ENCODE assay signal across 7 cellular contexts in genomic region chr1:234611799-234612351, GRCh38. TPM values are rescaled to one million over a fixed set of nuclear protein-coding genes. Genes with fewer than 3 reads are reported as not detected.
DNase-seq lines count a peak whose midpoint lies in the region; ATAC-seq, FAIRE-seq and TF ChIP-seq lines count a peak whose summit lies in the region.

No MANE protein-coding gene starts in this region.

- H3K27me3 Mint-ChIP-seq in stimulated activated naive B cell treated with anti-CD40 and anti-IgM and Interleukin-4, amounts not matched to agents 10 μg/mL and 1 μg/mL and 100 μg/mL, for 72 hours = no peaks in the 10 kb centered on the region

- TF ChIP-seq CTCF in OCI-LY7 (conservative IDR thresholded peaks at IDR 0.05; ENCODE audit: low read length) (no peak), GM12878 (IDR thresholded peaks at IDR 0.05 in 2 of 3, conservative IDR thresholded peaks at IDR 0.05 in 1 of 3; ENCODE audit: control insufficient read depth in 2 of 3, extremely low read depth in 1 of 3, insufficient read depth in 1 of 3, low read depth in 3 of 3, low read length in 3 of 3) (no peak)

- H2AFZ ChIP-seq in OCI-LY7 (ENCODE audit: low read length) (peak overlapping the region; percentile 83; the same call in 1 of the 2 replicates), GM12878 (ENCODE audit: control insufficient read depth, low read depth, low read length) (no peak overlapping the region)

- TF ChIP-seq EP300 in GM12878 (IDR thresholded peaks at IDR 0.05; ENCODE audit: borderline replicate concordance in 1 of 2, control insufficient read depth in 1 of 2, low read depth in 2 of 2, low read length in 2 of 2) = no peak

- H3K9me2 ChIP-seq in OCI-LY7 (ENCODE audit: insufficient read depth, low read length) = no peaks in the 10 kb centered on the region

- H3K4me1 ChIP-seq in OCI-LY7 (ENCODE audit: insufficient read depth, low read length, poor library complexity, severe bottlenecking) (peaks cover 59% of the 10 kb centered on the region), GM12878 (ENCODE audit: control insufficient read depth, insufficient read depth, low read length) (peaks cover 24% of the 10 kb centered on the region)

- POLR2A ChIA-PET in OCI-LY7 (lab: Charles Lee) = interaction anchor here (0.6 to 5.8 kb wide), 48 partner anchors 8 to 890 kb away, joined by 3 to 50 read pairs (median 4); partner anchors contain the start of gene TARBP1
- POLR2A ChIA-PET in GM12878 (lab: Charles Lee) = interaction anchor here (0.5 to 6.6 kb wide), 34 partner anchors 8 to 472 kb away, joined by 3 to 73 read pairs (median 4); no protein-coding TSS in a partner anchor

- H3K27ac Mint-ChIP-seq in stimulated activated naive B cell treated with anti-CD40 and anti-IgM and Interleukin-4, amounts not matched to agents 10 μg/mL and 1 μg/mL and 100 μg/mL, for 72 hours = peak overlapping the region; percentile 100

- FAIRE-seq in GM19239 (lab: Jason Lieb, UNC) = peak; percentile 14
- no peak for FAIRE-seq in GM12878 (lab: Jason Lieb, UNC)

- peaks cover 15 to 20% of the 10 kb centered on the region in 2 donors for H3K36me3 Mint-ChIP-seq in stimulated activated naive B cell treated with anti-CD40 and anti-IgM and Interleukin-4, amounts not matched to agents 10 μg/mL and 1 μg/mL and 100 μg/mL, for 72 hours

- peaks cover 9% of the 10 kb centered on the region for H3K36me3 ChIP-seq in OCI-LY7 (ENCODE audit: insufficient read depth, low read length)
- peaks cover 4 to 5% of the 10 kb centered on the region in 2 experiments; a peak in 3 of 4 replicates for H3K36me3 ChIP-seq in GM12878 (ENCODE audit: control insufficient read depth in 2 of 2, insufficient read depth in 2 of 2, low read length in 1 of 2)

- SMC1A ChIA-PET in GM12878 (lab: Charles Lee; ENCODE audit: uncharacterized antibody, unreplicated experiment) = interaction anchor here (0.6 to 7.7 kb wide), 49 partner anchors 8 to 472 kb away, joined by 3 to 137 read pairs (median 5); no protein-coding TSS in a partner anchor

- H3K9me3 ChIP-seq in OCI-LY7 (ENCODE audit: low read length) (no peaks in the 10 kb centered on the region), GM12878 (replicated peaks; ENCODE audit: control insufficient read depth, insufficient read depth, low read length) (no peaks in the 10 kb centered on the region)

- TF ChIP-seq POLR2A in GM12878 (IDR thresholded peaks at IDR 0.05; ENCODE audit: low read depth, low read length) = no peak; the same call in 1 of the 2 replicates

- RAD21 ChIA-PET in GM12878 (lab: Charles Lee; ENCODE audit: unreplicated experiment) = interaction anchor here (0.6 to 6.7 kb wide), 56 partner anchors 8 to 472 kb away, joined by 3 to 128 read pairs (median 4); no protein-coding TSS in a partner anchor

- H3K4me3 Mint-ChIP-seq in stimulated activated naive B cell treated with anti-CD40 and anti-IgM and Interleukin-4, amounts not matched to agents 10 μg/mL and 1 μg/mL and 100 μg/mL, for 72 hours = peak overlapping the region; percentile 86 to 88

- BruUV-seq in OCI-LY7 (replicated peaks; lab: Mats Ljungman, UMichigan) = no TSS peak
- BruUV-seq in GM12878 (replicated peaks; lab: Mats Ljungman, UMichigan) = TSS peak; percentile 82

- H3K27ac ChIP-seq in OCI-LY7 (ENCODE audit: low read depth, low read length, poor library complexity, severe bottlenecking) = peak overlapping the region; percentile 80
- H3K27ac ChIP-seq in GM12878 (ENCODE audit: control insufficient read depth, insufficient read depth) = peak overlapping the region; percentile 98

- ATAC-seq in GM12878 = peak; percentile 16
- ATAC-seq in left lobe of liver = peak; percentile 7
- ATAC-seq in stimulated activated naive B cell treated with anti-CD40 and anti-IgM and Interleukin-4, amounts not matched to agents 10 μg/mL and 1 μg/mL and 100 μg/mL, for 72 hours (replicated peaks) = peak in 1 of 2 donors; percentile 2

- H3K4me1 Mint-ChIP-seq in stimulated activated naive B cell treated with anti-CD40 and anti-IgM and Interleukin-4, amounts not matched to agents 10 μg/mL and 1 μg/mL and 100 μg/mL, for 72 hours = peaks cover 38 to 55% of the 10 kb centered on the region in 2 donors

- H4K20me1 ChIP-seq in OCI-LY7 (ENCODE audit: insufficient read depth, low read length) = no peaks in the 10 kb centered on the region
- H4K20me1 ChIP-seq in GM12878 (ENCODE audit: control insufficient read depth, insufficient read depth) = no peaks in the 10 kb centered on the region

- intact Hi-C loops in OCI-LY7 (cut with micrococcal nuclease; ENCODE audit: unreplicated experiment) (loop anchor here (1.0 to 10.0 kb wide), 6 partner anchors 113 to 365 kb away; partner anchors contain the start of gene COA6), GM12878 (cut with micrococcal nuclease; ENCODE audit: unreplicated experiment) (loop anchor here (1.0 to 5.0 kb wide), 6 partner anchors 65 to 471 kb away; no protein-coding TSS in a partner anchor)

- in situ Hi-C loops in GM12878 (cut with MboI) = loop anchor here (5.0 kb wide), 2 partner anchors 115 to 230 kb away; no protein-coding TSS in a partner anchor
- in situ Hi-C loops in KBM-7 (cut with MboI; ENCODE audit: low pct_unique_long_range_greater_than_20kb, low sequenced_read_pairs) = loop anchor here (10.0 to 25.0 kb wide), 3 partner anchors 113 to 350 kb away; no protein-coding TSS in a partner anchor

- TF ChIP-seq RAD21 in GM12878 (IDR thresholded peaks at IDR 0.05; ENCODE audit: insufficient read depth, low read depth, low read length) = no peak

- H3K9me3 Mint-ChIP-seq in stimulated activated naive B cell treated with anti-CD40 and anti-IgM and Interleukin-4, amounts not matched to agents 10 μg/mL and 1 μg/mL and 100 μg/mL, for 72 hours = no peaks in the 10 kb centered on the region

- no peaks in the 10 kb centered on the region for H3K27me3 ChIP-seq in GM12878 (replicated peaks in 1 of 2; ENCODE audit: control insufficient read depth in 2 of 2, insufficient read depth in 2 of 2, low read length in 1 of 2)

- CTCF ChIA-PET in OCI-LY7 (lab: Charles Lee; ENCODE audit: unreplicated experiment) (interaction anchor here (0.8 to 1.8 kb wide), 6 partner anchors 14 to 492 kb away, joined by 3 to 4 read pairs (median 4); no protein-coding TSS in a partner anchor), GM12878 (lab: Yijun Ruan, JAX) (interaction anchor here (0.7 to 3.6 kb wide), 31 partner anchors 8 to 472 kb away, joined by 3 to 13 read pairs (median 4); no protein-coding TSS in a partner anchor)

- H3K9ac ChIP-seq in GM12878 (ENCODE audit: control insufficient read depth, insufficient read depth, low read length) = peak overlapping the region; percentile 99

- WGBS in GM12878 (ENCODE audit: insufficient coverage, insufficient replicate concordance, low lambda C conversion rate, missing lambda C conversion rate) = 2% methylated on average over 8 of the region's 8 CpGs

- H3K4me2 ChIP-seq in OCI-LY7 (ENCODE audit: low read length) (peak overlapping the region; percentile 99), GM12878 (ENCODE audit: control insufficient read depth, insufficient read depth) (peak overlapping the region; percentile 30)

- H3K4me3 ChIP-seq in OCI-LY7 (ENCODE audit: low read depth, low read length, poor library complexity, severe bottlenecking) = peak overlapping the region; percentile 70
- peak overlapping the region; percentile 74 for H3K4me3 ChIP-seq in GM12878

- DNase-seq in GM19239 (ENCODE audit: insufficient read length, low spot score) = no peak
- DNase-seq in OCI-LY7 (ENCODE audit: low spot score) = peak; percentile 28
- no peak for DNase-seq in GM12878 (ENCODE audit: low read depth, low spot score)
- peak; percentile 78 for DNase-seq in left lobe of liver (ENCODE audit: low spot score)
- peak; percentile 59 for DNase-seq in stimulated activated naive B cell treated with anti-CD40 and anti-IgM and Interleukin-4, amounts not matched to agents 10 μg/mL and 1 μg/mL and 100 μg/mL, for 72 hours
- DNase-seq in SKM-1 (lab: John Stamatoyannopoulos, UW; ENCODE audit: unreplicated experiment) = no peak
- DNase-seq in KBM-7 = no peak

- H3K79me2 ChIP-seq in OCI-LY7 (ENCODE audit: insufficient read depth, low read depth, low read length) (peaks cover 11% of the 10 kb centered on the region; the same call in 1 of the 2 replicates), GM12878 (ENCODE audit: control insufficient read depth, insufficient read depth, low read length) (peaks cover 32% of the 10 kb centered on the region)

TF ChIP-seq in GM12878, 131 proteins besides CTCF, POLR2A, EP300 and RAD21 (continues in another document):
- TF ChIP-seq, protein P1, sequence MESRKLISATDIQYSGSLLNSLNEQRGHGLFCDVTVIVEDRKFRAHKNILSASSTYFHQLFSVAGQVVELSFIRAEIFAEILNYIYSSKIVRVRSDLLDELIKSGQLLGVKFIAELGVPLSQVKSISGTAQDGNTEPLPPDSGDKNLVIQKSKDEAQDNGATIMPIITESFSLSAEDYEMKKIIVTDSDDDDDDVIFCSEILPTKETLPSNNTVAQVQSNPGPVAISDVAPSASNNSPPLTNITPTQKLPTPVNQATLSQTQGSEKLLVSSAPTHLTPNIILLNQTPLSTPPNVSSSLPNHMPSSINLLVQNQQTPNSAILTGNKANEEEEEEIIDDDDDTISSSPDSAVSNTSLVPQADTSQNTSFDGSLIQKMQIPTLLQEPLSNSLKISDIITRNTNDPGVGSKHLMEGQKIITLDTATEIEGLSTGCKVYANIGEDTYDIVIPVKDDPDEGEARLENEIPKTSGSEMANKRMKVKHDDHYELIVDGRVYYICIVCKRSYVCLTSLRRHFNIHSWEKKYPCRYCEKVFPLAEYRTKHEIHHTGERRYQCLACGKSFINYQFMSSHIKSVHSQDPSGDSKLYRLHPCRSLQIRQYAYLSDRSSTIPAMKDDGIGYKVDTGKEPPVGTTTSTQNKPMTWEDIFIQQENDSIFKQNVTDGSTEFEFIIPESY (IDR thresholded peaks at IDR 0.05) = no peak

RNA-seq across cellular contexts. Expression of gene IRF2BP2, which starts 1.9 kb away (rescaled TPM):
- 30.2 and 40.6 TPM in 2 replicates for total RNA-seq in OCI-LY7 (2014; rRNA removed; shearing (Covaris generic))
- total RNA-seq in OCI-LY7 (2022) (64.6 and 65.9 TPM in 2 replicates), GM12878 (2014; rRNA removed) (54.6 and 61.4 TPM in 2 replicates), GM12878 (2014; rRNA removed; fragmentation: Illumina TruSeq; extraction: Trizol) (54.4 and 55.4 TPM in 2 replicates), GM12878 (2021) (114 TPM in 2 replicates), left lobe of liver (48.7 TPM)
- total RNA-seq in GM12878 (2013; cell fraction: nucleolus; rRNA removed) = 219 and 220 TPM in 2 replicates
- 26.9 TPM for polyA plus RNA-seq in GM12878 (2011; ENCODE audit: low read depth)
- polyA plus RNA-seq in GM12878 (2011; rRNA removed) (39.2 and 49.2 TPM in 2 replicates), GM12878 (2014; fragmentation: Illumina TruSeq; extraction: Trizol) (23.9 and 64.7 TPM in 2 replicates), GM12878 (2014; fragmentation: Nextera tagmentation; extraction: Ambion mirVana) (10 to 100 TPM; 26.2 to 28.1 TPM), GM12878 (2014; rRNA removed) (57.6 and 68.9 TPM in 2 replicates), GM12878 (2016; fragmentation: Nextera tagmentation; extraction: Ambion mirVana) (10 to 100 TPM in 1 of 2 experiments, 1 to 10 TPM in 1; 7.5 to 12.9 TPM)
- 60.1 and 68.0 TPM in 2 replicates for polyA plus RNA-seq in GM12878 (2011; cell fraction: cytosol; rRNA removed)
- polyA plus RNA-seq in GM12878 (2011; cell fraction: nucleus; rRNA removed) = 254 and 345 TPM in 2 replicates
- 63.0 and 95.9 TPM in 2 replicates for polyA plus RNA-seq in GM12878 (2012)
- 43.9 and 108 TPM in 2 replicates for polyA minus RNA-seq in GM12878 (2011; rRNA and poly(A)+ RNA removed)
- 82.8 and 86.3 TPM in 2 replicates for polyA minus RNA-seq in GM12878 (2011; cell fraction: cytosol; rRNA and poly(A)+ RNA removed)
- polyA minus RNA-seq in GM12878 (2011; cell fraction: nucleus; rRNA and poly(A)+ RNA removed) = 96.7 and 119 TPM in 2 replicates

Comparison
In these comparisons a context has a peak if more than half of its experiments do, and no peak if none do; other contexts are left out.
1. DNase-seq: peak in OCI-LY7 (single experiment), left lobe of liver (single experiment) and stimulated activated naive B cell treated with anti-CD40 and anti-IgM and Interleukin-4, amounts not matched to agents 10 μg/mL and 1 μg/mL and 100 μg/mL, for 72 hours (single experiment); none in GM19239 (single experiment), GM12878 (single experiment), SKM-1 (single experiment) and KBM-7 (single experiment).